ENCODE assay signal across 1 cellular context in genomic region chr4:95105983-95106382, GRCh38.
TF ChIP-seq lines count a peak whose summit lies in the region.

No MANE protein-coding gene starts in this region.

TF ChIP-seq in SK-N-SH treated with all-trans-retinoic acid at 6 μM for 48 hours, 23 proteins besides CTCF, POLR2A, EP300 and RAD21 (continued from another document):
- TF ChIP-seq CSRNP3 (CRISPR knock-in tag; IDR thresholded peaks at IDR 0.05) (no peak), SNAI2 (CRISPR knock-in tag; IDR thresholded peaks at IDR 0.05) (no peak), RARB (CRISPR knock-in tag; IDR thresholded peaks at IDR 0.05) (no peak), CSDC2 (CRISPR knock-in tag; IDR thresholded peaks at IDR 0.05) (no peak), ZNF70 (CRISPR knock-in tag; IDR thresholded peaks at IDR 0.05) (no peak), BACH2 (CRISPR knock-in tag; IDR thresholded peaks at IDR 0.05; ENCODE audit: borderline replicate concordance) (no peak), ISL1 (CRISPR knock-in tag; IDR thresholded peaks at IDR 0.05) (no peak), ESRRG (CRISPR knock-in tag; IDR thresholded peaks at IDR 0.05) (no peak)
